17 cellular contexts compared by ENCODE assay signal in genomic region chr9:14127656-14128055, GRCh38.
"Had no signal": no experiment of that assay in that cellular context is flagged by ENCODE, and none has a peak within 500 bp of the region (broad histone marks: within the 10 kb centered on the region; RNA-seq: fewer than 3 reads in every experiment).

No MANE protein-coding gene starts in this region.

- H3K27ac ChIP-seq: body of pancreas, pancreas, skin epidermis, tibial artery had no signal

- DNase-seq: activated CD4-positive, alpha-beta memory T cell treated with anti-CD3 and anti-CD28 coated beads, Interleukin-2, amount 10 ng/mL, durations not matched to agents 7 days and 5 days; activated CD4-positive, alpha-beta T cell treated with anti-CD3 and anti-CD28 coated beads, Interleukin-2, amount 10 ng/mL, durations not matched to agents 24 days and 14 days; activated CD4-positive, CD25-positive, alpha-beta regulatory T cell; activated effector memory CD4-positive, alpha-beta T cell treated with Interleukin-2 at 50 U/mL for 16 hours; activated naive CD4-positive, alpha-beta T cell treated with anti-CD3 and anti-CD28 coated beads, Interleukin-2, amount 10 ng/mL, durations not matched to agents 7 days and 5 days; activated T-cell treated with anti-CD3 and anti-CD28 coated beads, Interleukin-2, amount 50 U/mL, for 72 hours; body of pancreas; caudate nucleus; dermis blood vessel endothelial cell; effector CD8-positive, alpha-beta T cell; head of caudate nucleus; hypothalamus; pancreas; right cardiac atrium; stimulated activated CD4-positive, alpha-beta T cell treated with anti-CD3 and anti-CD28 coated beads, Interleukin-1b, Interleukin-23, amount 100 ng/mL, for 48 hours; tibial artery had no signal

- H3K27me3 ChIP-seq: body of pancreas, pancreas, tibial artery had no signal

- H3K9me3 ChIP-seq: body of pancreas, pancreas, tibial artery had no signal

- H3K4me3 ChIP-seq: body of pancreas, pancreas, skin epidermis, tibial artery had no signal
